21 cellular contexts compared by ENCODE assay signal in genomic region chr2:170905864-170906263, GRCh38. TPM values are rescaled to one million over a fixed set of nuclear protein-coding genes. Genes with fewer than 3 reads are reported as not detected.
DNase-seq lines count a peak whose midpoint lies in the region; ATAC-seq, FAIRE-seq and TF ChIP-seq lines count a peak whose summit lies in the region.
"Had no signal": no experiment of that assay in that cellular context is flagged by ENCODE, and none has a peak within 500 bp of the region (broad histone marks: within the 10 kb centered on the region; RNA-seq: fewer than 3 reads in every experiment).

No MANE protein-coding gene starts in this region.

- no peak overlapping the region for H2AK5ac ChIP-seq in neuronal stem cell (ENCODE audit: low read depth, low read length)

- H3K36me3 ChIP-seq in GM23338 (ENCODE audit: insufficient read depth) (no peaks in the 10 kb centered on the region), endodermal cell (ENCODE audit: control insufficient read depth, insufficient read depth, low read length) (no peaks in the 10 kb centered on the region), neuronal stem cell (replicated peaks in 1 of 2; ENCODE audit: control insufficient read depth in 2 of 2, insufficient read depth in 2 of 2, low read length in 2 of 2) (no peaks in the 10 kb centered on the region), right atrium auricular region (no peaks in the 10 kb centered on the region)
- H3K36me3 ChIP-seq: HAP-1 had no signal

- no peaks in the 10 kb centered on the region for H3K79me2 ChIP-seq in GM23338 (replicated peaks; ENCODE audit: insufficient read depth)

- DNase-seq in GM23338 (ENCODE audit: low spot score), result peak; percentile 21
- peak; percentile 9 for DNase-seq in NCI-H82 treated with DMSO at 0.1 percent for 48 hours (lab: John Stamatoyannopoulos, UW; ENCODE audit: unreplicated experiment)
- DNase-seq in endodermal cell, result peak; percentile 58
- DNase-seq in neuronal stem cell (ENCODE audit: low spot score), result no peak
- no peak for DNase-seq in NCI-H1105 treated with DMSO at 0.1 percent for 48 hours (lab: John Stamatoyannopoulos, UW)
- no peak for DNase-seq in HTR-8/SVneo (ENCODE audit: insufficient read length, low spot score)
- DNase-seq in right atrium auricular region (ENCODE audit: low spot score), result no peak
- DNase-seq: ACHN, C1 segment of cervical spinal cord, DND-41, KBM-7, NCI-H1436 treated with DMSO at 0.1 percent for 48 hours, NCI-H2029 treated with DMSO at 0.1 percent for 48 hours, NCI-H2171, NCI-H446 treated with DMSO at 0.1 percent for 48 hours, NCI-H774, RPMI8226, SHP77 treated with DMSO at 0.1 percent for 48 hours had no signal

- H2AFZ ChIP-seq in GM23338, result 0 out of 2 replicates have a peak overlapping the region, but pooled peaks have one; percentile 12
- H2AFZ ChIP-seq in neuronal stem cell (ENCODE audit: low read length), result peak overlapping the region; percentile 18

- H3K27ac ChIP-seq in GM23338 (ENCODE audit: low read depth), result no peak overlapping the region
- no peak overlapping the region for H3K27ac ChIP-seq in endodermal cell (ENCODE audit: low read depth, low read length)
- H3K27ac ChIP-seq in neuronal stem cell (replicated peaks; ENCODE audit: low read length), result no peak overlapping the region
- no peak overlapping the region for H3K27ac ChIP-seq in right atrium auricular region

- no peak for FAIRE-seq in HTR-8/SVneo (lab: Jason Lieb, UNC)
- FAIRE-seq: G401.6 had no signal

- H3K14ac ChIP-seq in neuronal stem cell (ENCODE audit: low read length), result no peak overlapping the region

- H2BK15ac ChIP-seq in neuronal stem cell (ENCODE audit: low read length), result no peak overlapping the region

- no peak overlapping the region for H3K9ac ChIP-seq in endodermal cell (ENCODE audit: extremely low read depth, low read length, poor library complexity, severe bottlenecking)
- no peak overlapping the region for H3K9ac ChIP-seq in neuronal stem cell (ENCODE audit: low read depth, low read length, poor library complexity)

- H3K23ac ChIP-seq in neuronal stem cell (ENCODE audit: low read depth, low read length, poor library complexity), result no peak overlapping the region

- H3K4me3 Mint-ChIP-seq in GM23338 (no peak overlapping the region), endodermal cell (no peak overlapping the region)
- H3K4me3 Mint-ChIP-seq: T-helper 1 cell treated with Interleukin-12 subunit alpha and Interleukin-12 subunit beta and Interleukin-4 antibody, amounts not matched to agents 30 μg/mL and 1 μg/mL, for 36 hours had no signal

- no peak overlapping the region for H2BK5ac ChIP-seq in neuronal stem cell (ENCODE audit: low read length)

- no peak overlapping the region for H3K4me3 ChIP-seq in GM23338
- H3K4me3 ChIP-seq in endodermal cell (ENCODE audit: low read length), result no peak overlapping the region
- no peak overlapping the region for H3K4me3 ChIP-seq in neuronal stem cell (ENCODE audit: low read length in 2 of 2)
- no peak overlapping the region for H3K4me3 ChIP-seq in right atrium auricular region
- H3K4me3 ChIP-seq: HAP-1 had no signal

- H3K27me3 Mint-ChIP-seq in GM23338 (ENCODE audit: insufficient read depth, low read depth, poor library complexity) (peaks cover 3% of the 10 kb centered on the region), endodermal cell (ENCODE audit: insufficient read depth) (no peaks in the 10 kb centered on the region)

- no peak overlapping the region for H4K91ac ChIP-seq in neuronal stem cell (ENCODE audit: low read depth, low read length, poor library complexity)

- no peaks in the 10 kb centered on the region for H3K9me2 ChIP-seq in GM23338 (ENCODE audit: insufficient read depth)

- H3K9me3 Mint-ChIP-seq in GM23338 (peaks cover 17% of the 10 kb centered on the region; the same call in 2 of the 3 replicates), endodermal cell (peaks cover 18% of the 10 kb centered on the region)

- no peak overlapping the region for H3K4ac ChIP-seq in neuronal stem cell (ENCODE audit: low read length)

- H2BK12ac ChIP-seq in neuronal stem cell (ENCODE audit: low read length), result no peak overlapping the region

- peak; percentile 75 for ATAC-seq in GM23338

- H3K27me3 ChIP-seq in GM23338 (ENCODE audit: insufficient read depth) (no peaks in the 10 kb centered on the region), endodermal cell (ENCODE audit: control insufficient read depth, insufficient read depth, low read length, poor library complexity, severe bottlenecking) (no peaks in the 10 kb centered on the region), neuronal stem cell (ENCODE audit: control insufficient read depth in 3 of 3, insufficient read depth in 3 of 3, low read depth in 1 of 3, low read length in 3 of 3) (no peaks in the 10 kb centered on the region), right atrium auricular region (no peaks in the 10 kb centered on the region)

- 0 out of 2 replicates have a peak, but pooled peaks cover 3% of the 10 kb centered on the region for H3K4me1 ChIP-seq in GM23338 (ENCODE audit: insufficient read depth)
- no peaks in the 10 kb centered on the region for H3K4me1 ChIP-seq in endodermal cell (ENCODE audit: control insufficient read depth, insufficient read depth, low read length)
- no peaks in the 10 kb centered on the region for H3K4me1 ChIP-seq in neuronal stem cell (ENCODE audit: control insufficient read depth in 2 of 2, insufficient read depth in 1 of 2, low read depth in 1 of 2, low read length in 2 of 2)
- no peaks in the 10 kb centered on the region for H3K4me1 ChIP-seq in right atrium auricular region
- H3K4me1 ChIP-seq: HAP-1 had no signal

- H3K79me1 ChIP-seq in neuronal stem cell (ENCODE audit: low read depth, low read length), result no peaks in the 10 kb centered on the region

- H3F3A ChIP-seq in GM23338 (replicated peaks; ENCODE audit: low read depth), result no peaks in the 10 kb centered on the region

- no peak overlapping the region for H3K18ac ChIP-seq in neuronal stem cell (ENCODE audit: low read length)

- H3K36me3 Mint-ChIP-seq in GM23338 (ENCODE audit: low read depth) (peaks cover 5% of the 10 kb centered on the region; the same call in 1 of the 3 replicates), endodermal cell (ENCODE audit: low read depth) (no peaks in the 10 kb centered on the region)

- H2BK120ac ChIP-seq in neuronal stem cell (ENCODE audit: low read depth, low read length), result no peak overlapping the region

- no peaks in the 10 kb centered on the region for H4K20me1 ChIP-seq in GM23338 (replicated peaks; ENCODE audit: insufficient read depth)

- 78 to 89% methylated on average over 2 to 5 of the region's 5 CpGs for WGBS in endodermal cell (ENCODE audit: insufficient coverage in 1 of 2, insufficient read length in 1 of 2), 2 experiments
- WGBS in neuronal stem cell (ENCODE audit: extremely low coverage in 2 of 2, insufficient read length in 2 of 2, insufficient replicate concordance in 1 of 2), 2 donors, result no CpG with 5 or more reads among the region's 5 CpGs

- no peak overlapping the region for H4K8ac ChIP-seq in neuronal stem cell (ENCODE audit: low read depth, low read length)

- H3K4me1 Mint-ChIP-seq in GM23338 (no peaks in the 10 kb centered on the region; the same call in 2 of the 3 replicates), endodermal cell (peaks cover 7% of the 10 kb centered on the region)

- TF ChIP-seq CTCF in GM23338 (conservative IDR thresholded peaks at IDR 0.05; ENCODE audit: low read depth in 2 of 2) (no peak), endodermal cell (conservative IDR thresholded peaks at IDR 0.05) (no peak), right atrium auricular region (IDR thresholded peaks at IDR 0.05) (no peak)

- no peak overlapping the region for H3K4me2 ChIP-seq in GM23338
- H3K4me2 ChIP-seq in neuronal stem cell (ENCODE audit: insufficient read depth, low read length, poor library complexity, severe bottlenecking), result no peak overlapping the region

- H3K9me3 ChIP-seq in endodermal cell (ENCODE audit: control insufficient read depth, low read length), result peaks cover 15% of the 10 kb centered on the region
- H3K9me3 ChIP-seq in neuronal stem cell (replicated peaks in 1 of 2; ENCODE audit: control insufficient read depth in 2 of 2, insufficient read depth in 1 of 2, low read depth in 1 of 2, low read length in 2 of 2), result peaks cover 0 to 7% of the 10 kb centered on the region in 2 donors
- H3K9me3 ChIP-seq in right atrium auricular region, result peaks cover 0 to 24% of the 10 kb centered on the region in 2 donors
- H3K9me3 ChIP-seq: HAP-1 had no signal

- no peak overlapping the region for H3K27ac Mint-ChIP-seq in GM23338
- H3K27ac Mint-ChIP-seq in endodermal cell, result no peak overlapping the region
- H3K27ac Mint-ChIP-seq: T-helper 1 cell treated with Interleukin-12 subunit alpha and Interleukin-12 subunit beta and Interleukin-4 antibody, amounts not matched to agents 30 μg/mL and 1 μg/mL, for 36 hours had no signal

TF ChIP-seq in GM23338, 12 proteins besides CTCF, POLR2A, EP300 and RAD21 (continues in another document):
- TF ChIP-seq ZNF114 (CRISPR knock-in tag; IDR thresholded peaks at IDR 0.05), result no peak
- no peak for TF ChIP-seq EZH2 (IDR thresholded peaks at IDR 0.05; ENCODE audit: low read depth, unreplicated experiment)
- no peak for TF ChIP-seq NANOG (IDR thresholded peaks at IDR 0.05; ENCODE audit: borderline replicate concordance)
- no peak for TF ChIP-seq STAT1 (IDR thresholded peaks at IDR 0.05; ENCODE audit: unreplicated experiment)

RNA-seq across cellular contexts. Expression of gene GORASP2, which starts 23.2 kb away (rescaled TPM):
- 45.2 and 45.9 TPM in 2 replicates for total RNA-seq in GM23338 (2014; rRNA removed; shearing (Covaris generic))
- 38.7 and 44.5 TPM in 2 replicates for polyA plus RNA-seq in GM23338 (2016; fragmentation: Nextera tagmentation; extraction: Ambion mirVana)
- total RNA-seq in endodermal cell, result 100 to 1,000 TPM in 1 of 2 donors, 10 to 100 TPM in 1; 90.9 to 104 TPM
- polyA plus RNA-seq in endodermal cell (2013, experiment 1 of 2), result 75.2 TPM
- polyA plus RNA-seq in endodermal cell (2013, experiment 2 of 2), result 72.3 TPM
- 92.1 TPM for polyA plus RNA-seq in neuronal stem cell (2013, experiment 1 of 2)
- polyA plus RNA-seq in neuronal stem cell (2013, experiment 2 of 2), result 89.3 TPM
- total RNA-seq in right atrium auricular region, result 10 to 100 TPM; 58.4 to 69.0 TPM

Comparison
In these comparisons a context has a peak if more than half of its experiments do, and no peak if none do; other contexts are left out.
1. DNase-seq: peak in GM23338 (single experiment), NCI-H82 treated with DMSO at 0.1 percent for 48 hours (single experiment) and endodermal cell (single experiment); none in neuronal stem cell (single experiment), NCI-H1105 treated with DMSO at 0.1 percent for 48 hours (single experiment), HTR-8/SVneo (single experiment) and right atrium auricular region (single experiment).